12 cellular contexts compared by ENCODE assay signal in genomic region chr12:121531356-121531750, GRCh38. TPM values are rescaled to one million over a fixed set of nuclear protein-coding genes. Genes with fewer than 3 reads are reported as not detected.
DNase-seq lines count a peak whose midpoint lies in the region; ATAC-seq, FAIRE-seq and TF ChIP-seq lines count a peak whose summit lies in the region.
"Had no signal": no experiment of that assay in that cellular context is flagged by ENCODE, and none has a peak within 500 bp of the region (broad histone marks: within the 10 kb centered on the region; RNA-seq: fewer than 3 reads in every experiment).

No MANE protein-coding gene starts in this region.

- BruUV-seq in Calu3 (replicated peaks; lab: Mats Ljungman, UMichigan), result no TSS peak

- CTCF ChIA-PET in T-cell (lab: Charles Lee) (no interaction called here), Calu3 (lab: Charles Lee) (interaction anchor here (0.6 kb wide), 1 partner anchor 122 kb away, joined by 3 read pairs; no protein-coding TSS in a partner anchor)

- TF ChIP-seq POLR2A in gastroesophageal sphincter (IDR thresholded peaks at IDR 0.05) (no peak), uterus (IDR thresholded peaks at IDR 0.05) (no peak)

- peaks cover 60% of the 10 kb centered on the region for H3K4me1 ChIP-seq in left ventricle myocardium inferior
- H3K4me1 ChIP-seq in gastroesophageal sphincter, result peaks cover 0 to 53% (median 13%) of the 10 kb centered on the region in 3 donors
- H3K4me1 ChIP-seq in uterus, result peaks cover 3 to 8% of the 10 kb centered on the region in 2 donors

- ATAC-seq in T-cell (replicated peaks in 1 of 4) (no peak), gastroesophageal sphincter (no peak), GM19467 (IDR thresholded peaks at IDR 0.05; ENCODE audit: unreplicated experiment) (no peak)

- POLR2A ChIA-PET in T-cell (lab: Charles Lee), result no interaction called here

- H3K4me3 ChIP-seq in left ventricle myocardium inferior (no peak overlapping the region), gastroesophageal sphincter (no peak overlapping the region), uterus (no peak overlapping the region)
- H3K4me3 ChIP-seq: ovary had no signal

- intact Hi-C loops in left ventricle myocardium inferior (cut with micrococcal nuclease), result no loop called here
- intact Hi-C loops in cardiac septum (cut with DNase I), result no loop called here
- intact Hi-C loops in uterus (cut with DNase I; ENCODE audit: low total_unique reads), result no loop called here
- intact Hi-C loops in Calu3 (cut with micrococcal nuclease; ENCODE audit: unreplicated experiment), result no loop called here

- H3K27ac ChIP-seq in left ventricle myocardium inferior (replicated peaks) (peak overlapping the region; percentile 100), gastroesophageal sphincter (peak overlapping the region in 3 of 4 donors; percentile 35 to 55 (median 47)), uterus (peak overlapping the region; percentile 38 to 59)

- peaks cover 21% of the 10 kb centered on the region for H3K36me3 Mint-ChIP-seq in T-cell
- H3K36me3 Mint-ChIP-seq in Calu3 (ENCODE audit: insufficient read depth, unreplicated experiment), result peaks cover 6% of the 10 kb centered on the region

- H3K9me3 Mint-ChIP-seq in T-cell (no peaks in the 10 kb centered on the region), Calu3 (ENCODE audit: low read depth, unreplicated experiment) (no peaks in the 10 kb centered on the region)

- H3K4me3 Mint-ChIP-seq in T-cell, result peak overlapping the region in 2 of 3 donors; percentile 25 to 59
- no peak overlapping the region for H3K4me3 Mint-ChIP-seq in Calu3 (ENCODE audit: low read depth, unreplicated experiment)

- H3K27ac Mint-ChIP-seq in T-cell (peak overlapping the region; percentile 91 to 95), Calu3 (ENCODE audit: unreplicated experiment) (no peak overlapping the region)

- TF ChIP-seq EP300 in gastroesophageal sphincter (IDR thresholded peaks at IDR 0.05), result no peak

- DNase-seq in left ventricle myocardium inferior (no peak), cardiac septum (ENCODE audit: low spot score) (no peak), T-cell (no peak), uterus (no peak), HTR-8/SVneo (ENCODE audit: insufficient read length, low spot score) (no peak), Calu3 (no peak)
- DNase-seq: head of caudate nucleus, NCI-H146, NCI-H774, ovary had no signal

- H3K27me3 ChIP-seq in left ventricle myocardium inferior (ENCODE audit: low read depth) (no peaks in the 10 kb centered on the region), gastroesophageal sphincter (no peaks in the 10 kb centered on the region), uterus (no peaks in the 10 kb centered on the region)
- H3K27me3 ChIP-seq: ovary had no signal

- no peaks in the 10 kb centered on the region for H3K9me3 ChIP-seq in left ventricle myocardium inferior (replicated peaks)
- no peaks in the 10 kb centered on the region for H3K9me3 ChIP-seq in gastroesophageal sphincter
- H3K9me3 ChIP-seq in uterus, result no peaks in the 10 kb centered on the region
- H3K9me3 ChIP-seq: ovary had no signal

- no peak for TF ChIP-seq CTCF in left ventricle myocardium inferior (IDR thresholded peaks at IDR 0.05; ENCODE audit: borderline replicate concordance)
- TF ChIP-seq CTCF in gastroesophageal sphincter (IDR thresholded peaks at IDR 0.05), result no peak
- no peak for TF ChIP-seq CTCF in uterus (IDR thresholded peaks at IDR 0.05)
- no peak for TF ChIP-seq CTCF in Calu3 (IDR thresholded peaks at IDR 0.05; ENCODE audit: unreplicated experiment)

- peaks cover 9% of the 10 kb centered on the region for H3K36me3 ChIP-seq in left ventricle myocardium inferior
- peaks cover 0 to 42% of the 10 kb centered on the region in 2 donors for H3K36me3 ChIP-seq in gastroesophageal sphincter
- H3K36me3 ChIP-seq in uterus, result no peaks in the 10 kb centered on the region
- H3K36me3 ChIP-seq: ovary had no signal

- WGBS in gastroesophageal sphincter (ENCODE audit: low coverage in 1 of 2), 2 donors, result 100% methylated on average over 1 of the region's 1 CpG; no CpG with 5 or more reads in 1 of the 2 donors

- FAIRE-seq in HTR-8/SVneo (lab: Jason Lieb, UNC), result no peak

- H3K4me1 Mint-ChIP-seq in T-cell (peaks cover 47 to 58% (median 57%) of the 10 kb centered on the region in 3 donors), Calu3 (ENCODE audit: low read depth, unreplicated experiment) (peaks cover 18% of the 10 kb centered on the region)

- H3K27me3 Mint-ChIP-seq in T-cell, result no peaks in the 10 kb centered on the region
- no peaks in the 10 kb centered on the region for H3K27me3 Mint-ChIP-seq in Calu3 (ENCODE audit: unreplicated experiment)

RNA-seq across cellular contexts. Expression of gene KDM2B, which starts 49.5 kb away (rescaled TPM):
- total RNA-seq in left ventricle myocardium inferior, result 13.0 TPM
- 10.1 TPM for total RNA-seq in cardiac septum
- total RNA-seq in T-cell, result 100 to 1,000 TPM in 2 of 5 donors, 10 to 100 TPM in 3; 74.1 to 102 (median 95.8) TPM
- 10 to 100 TPM in 3 of 4 donors, 1 to 10 TPM in 1; 10.0 to 26.5 (median 15.0) TPM for total RNA-seq in gastroesophageal sphincter
- total RNA-seq in uterus, result 10 to 100 TPM in 3 of 4 donors, 1 to 10 TPM in 1; 6.1 to 78.0 (median 19.8) TPM
- total RNA-seq in Calu3 (2022), result 23.8 and 24.7 TPM in 2 replicates

Comparison
In these comparisons a context has a peak if more than half of its experiments do, and no peak if none do; other contexts are left out.
1. H3K27ac ChIP-seq: peak in every context shown above with its lines; median percentile 100 in left ventricle myocardium inferior; 48 in uterus; 47 in gastroesophageal sphincter.